8 cellular contexts compared by ENCODE assay signal in genomic region chr11:35040221-35040942, GRCh38.
DNase-seq lines count a peak whose midpoint lies in the region; ATAC-seq and TF ChIP-seq lines count a peak whose summit lies in the region.

No MANE protein-coding gene starts in this region.

- ATAC-seq in GM18511 (IDR thresholded peaks at IDR 0.05; ENCODE audit: unreplicated experiment): peak; percentile 82
- ATAC-seq in HG02852 (IDR thresholded peaks at IDR 0.05; ENCODE audit: unreplicated experiment): peak; percentile 63

- peak overlapping the region; percentile 80 for H2AFZ ChIP-seq in PC-9

- CTCF ChIA-PET in PC-9 (lab: Charles Lee): interaction anchor here (1.1 kb wide), 1 partner anchor 31 kb away, joined by 6 read pairs; no protein-coding TSS in a partner anchor

- BruUV-seq in PC-9 (replicated peaks; lab: Mats Ljungman, UMichigan): TSS peak; percentile 52

- no peaks in the 10 kb centered on the region for H3K79me2 ChIP-seq in PC-9 (ENCODE audit: low read depth)

- H3K27me3 ChIP-seq in PC-9 (ENCODE audit: insufficient read depth, low read depth): no peaks in the 10 kb centered on the region

- DNase-seq in PC-9 (peak; percentile 53 to 96), non-pigmented ciliary epithelial cell (ENCODE audit: low read depth) (peak; percentile 70), NAMALWA (ENCODE audit: low spot score) (no peak), RPMI8226 (no peak), iPS-NIHi11 (ENCODE audit: low spot score) (no peak)
- peak; percentile 67 for DNase-seq in activated naive CD4-positive, alpha-beta T cell treated with anti-CD3 and anti-CD28 coated beads, Interleukin-2, amount 50 U/mL, for 16 hours

- H3F3A ChIP-seq in PC-9 (ENCODE audit: insufficient read depth, low read depth): peaks cover 43% of the 10 kb centered on the region; the same call in 1 of the 2 replicates

- POLR2A ChIA-PET in PC-9 (lab: Charles Lee; ENCODE audit: unreplicated experiment): interaction anchor here (0.5 to 1.4 kb wide), 9 partner anchors 26 to 615 kb away, joined by 3 to 11 read pairs (median 6); no protein-coding TSS in a partner anchor

- peak overlapping the region; percentile 87 for H3K27ac ChIP-seq in PC-9

- no peak for TF ChIP-seq CTCF in PC-9 (conservative IDR thresholded peaks at IDR 0.05)

- H3K36me3 ChIP-seq in PC-9 (ENCODE audit: low read depth): no peaks in the 10 kb centered on the region

- no peaks in the 10 kb centered on the region for H3K9me2 ChIP-seq in PC-9 (ENCODE audit: insufficient read depth)

- H3K4me3 ChIP-seq in PC-9: peak overlapping the region; percentile 55

- H3K9me3 ChIP-seq in PC-9 (ENCODE audit: insufficient read depth, low read depth): no peaks in the 10 kb centered on the region

- peak overlapping the region; percentile 77 for H3K4me2 ChIP-seq in PC-9

- no peaks in the 10 kb centered on the region for H4K20me1 ChIP-seq in PC-9 (ENCODE audit: insufficient read depth)

- intact Hi-C loops in PC-9 (cut with micrococcal nuclease; ENCODE audit: unreplicated experiment): loop anchor here (1.0 to 2.0 kb wide), 5 partner anchors 31 to 98 kb away; partner anchors contain the start of gene CD44

- H3K4me1 ChIP-seq in PC-9 (replicated peaks; ENCODE audit: insufficient read depth): peaks cover 65% of the 10 kb centered on the region

Comparison
In these comparisons a context has a peak if more than half of its experiments do, and no peak if none do; other contexts are left out.
1. DNase-seq: peak in PC-9 (2 of 2), activated naive CD4-positive, alpha-beta T cell treated with anti-CD3 and anti-CD28 coated beads, Interleukin-2, amount 50 U/mL, for 16 hours (single experiment) and non-pigmented ciliary epithelial cell (single experiment); none in NAMALWA (single experiment), RPMI8226 (single experiment) and iPS-NIHi11 (single experiment).